35 cellular contexts compared by ENCODE assay signal in genomic region chr11:114618139-114618538, GRCh38. TPM values are rescaled to one million over a fixed set of nuclear protein-coding genes. Genes with fewer than 3 reads are reported as not detected.
"Had no signal": no experiment of that assay in that cellular context is flagged by ENCODE, and none has a peak within 500 bp of the region (broad histone marks: within the 10 kb centered on the region; RNA-seq: fewer than 3 reads in every experiment).

No MANE protein-coding gene starts in this region.

- DNase-seq: activated B cell treated with CpG ODN at 0.5 μM for 24 hours; activated CD4-positive, alpha-beta memory T cell treated with anti-CD3 and anti-CD28 coated beads for 36 hours; activated CD4-positive, alpha-beta T cell treated with anti-CD3 and anti-CD28 coated beads for 4 hours; activated CD4-positive, alpha-beta T cell treated with anti-CD3 and anti-CD28 coated beads, Interleukin-2, amount 50 U/mL, for 1 hour; activated CD4-positive, alpha-beta T cell treated with anti-CD3 and anti-CD28 coated beads, Interleukin-2, amount 50 U/mL, for 4 hours; activated CD4-positive, CD25-positive, alpha-beta regulatory T cell treated with anti-CD3 and anti-CD28 coated beads, Interleukin-2, amount 50 U/mL, for 72 hours; activated CD8-positive, alpha-beta memory T cell treated with anti-CD3 and anti-CD28 coated beads, Interleukin-2, amount 50 U/mL, for 4 hours; activated CD8-positive, alpha-beta T cell treated with anti-CD3 and anti-CD28 coated beads for 36 hours; activated effector memory CD4-positive, alpha-beta T cell treated with anti-CD3 and anti-CD28 coated beads, Interleukin-2, amount 50 U/mL, for 16 hours; activated naive CD4-positive, alpha-beta T cell treated with anti-CD3 and anti-CD28 coated beads, Interleukin-2, amount 10 ng/mL, durations not matched to agents 7 days and 5 days; activated naive CD4-positive, alpha-beta T cell treated with Interleukin-2 at 50 U/mL for 16 hours; activated naive CD8-positive, alpha-beta T cell treated with anti-CD3 and anti-CD28 coated beads, Interleukin-2, amount 10 ng/mL, durations not matched to agents 7 days and 5 days; activated naive CD8-positive, alpha-beta T cell treated with anti-CD3 and anti-CD28 coated beads, Interleukin-2, amount 50 U/mL, for 24 hours; activated T-cell treated with anti-CD3 and anti-CD28 coated beads for 4 hours; activated T-cell treated with anti-CD3 and anti-CD28 coated beads, Interleukin-2, amount 50 U/mL, for 1 hour; activated T-cell treated with anti-CD3 and anti-CD28 coated beads, Interleukin-2, amount 50 U/mL, for 4 hours; activated T-cell treated with anti-CD3 and anti-CD28 coated beads, Interleukin-2, amount 50 U/mL, for 72 hours; amygdala; anterior cingulate cortex; caudate nucleus; cerebellar nuclear complex; T-helper 2 cell; T-helper 9 cell had no signal

- H3K9me3 ChIP-seq: ascending aorta, colonic mucosa had no signal

- ATAC-seq: activated CD8-positive, alpha-beta T cell treated with anti-CD3 and anti-CD28 coated beads for 36 hours; activated naive CD8-positive, alpha-beta T cell treated with anti-CD3 and anti-CD28 coated beads, Interleukin-2, amount 50 U/mL, for 24 hours; activated T-cell treated with anti-CD3 and anti-CD28 coated beads, Interleukin-2, amount 50 U/mL, for 4 hours; activated T-cell treated with anti-CD3 and anti-CD28 coated beads, Interleukin-2, amount 50 U/mL, for 72 hours; activated T-helper 17 cell treated with anti-CD3 and anti-CD28 coated beads, Interleukin-2, amount 50 U/mL, for 72 hours had no signal

- H3K27ac ChIP-seq: ascending aorta, cardiac muscle cell, colonic mucosa, VCaP had no signal

- H3K4me3 ChIP-seq: ascending aorta, cardiac muscle cell, colonic mucosa had no signal

- H3K36me3 ChIP-seq: ascending aorta, cardiac muscle cell, colonic mucosa had no signal

- FAIRE-seq: bronchial epithelial cell, TTC549 had no signal

- H3K27me3 ChIP-seq: ascending aorta, cardiac muscle cell, colonic mucosa had no signal

- H3K4me1 ChIP-seq: ascending aorta, colonic mucosa had no signal

RNA-seq across cellular contexts. Expression of gene NXPE4, which starts 22.6 kb away (rescaled TPM):
- total RNA-seq: activated B cell treated with CpG ODN at 0.5 μM for 24 hours; activated CD4-positive, alpha-beta memory T cell treated with anti-CD3 and anti-CD28 coated beads for 36 hours; activated CD4-positive, alpha-beta T cell treated with anti-CD3 and anti-CD28 coated beads, Interleukin-2, amount 10 ng/mL, durations not matched to agents 24 days and 14 days; activated CD8-positive, alpha-beta memory T cell treated with anti-CD3 and anti-CD28 coated beads for 36 hours; activated CD8-positive, alpha-beta T cell treated with anti-CD3 and anti-CD28 coated beads for 36 hours; activated naive CD8-positive, alpha-beta T cell treated with anti-CD3 and anti-CD28 coated beads, Interleukin-2, amount 10 ng/mL, durations not matched to agents 7 days and 5 days; activated T-cell treated with anti-CD3 and anti-CD28 coated beads, Interleukin-2, amount 50 U/mL, for 4 hours; activated T-cell treated with anti-CD3 and anti-CD28 coated beads, Interleukin-2, amount 50 U/mL, for 72 hours; activated T-helper 1 cell treated with anti-CD3 and anti-CD28 coated beads, Interleukin-12 subunit alpha, Interleukin-12 subunit beta, Interleukin-2, Interleukin-4 antibody, amounts not matched to agents 30 ng/mL and 10 ng/mL and 1 ng/mL, durations not matched to agents 14 hours and 24 hours and 36 hours; activated T-helper 17 cell treated with anti-CD3 and anti-CD28 coated beads, Interleukin-2, amount 50 U/mL, for 72 hours; ascending aorta; bronchial epithelial cell; cardiac muscle cell; chondrocyte had no signal
- polyA plus RNA-seq: cardiac muscle cell had no signal

RNA-seq across cellular contexts. Expression of gene NXPE1, which starts 58.5 kb away (rescaled TPM):
- total RNA-seq: activated B cell treated with CpG ODN at 0.5 μM for 24 hours; activated CD4-positive, alpha-beta memory T cell treated with anti-CD3 and anti-CD28 coated beads for 36 hours; activated CD4-positive, alpha-beta T cell treated with anti-CD3 and anti-CD28 coated beads, Interleukin-2, amount 10 ng/mL, durations not matched to agents 24 days and 14 days; activated CD8-positive, alpha-beta memory T cell treated with anti-CD3 and anti-CD28 coated beads for 36 hours; activated CD8-positive, alpha-beta T cell treated with anti-CD3 and anti-CD28 coated beads for 36 hours; activated naive CD8-positive, alpha-beta T cell treated with anti-CD3 and anti-CD28 coated beads, Interleukin-2, amount 10 ng/mL, durations not matched to agents 7 days and 5 days; activated T-cell treated with anti-CD3 and anti-CD28 coated beads, Interleukin-2, amount 50 U/mL, for 4 hours; activated T-cell treated with anti-CD3 and anti-CD28 coated beads, Interleukin-2, amount 50 U/mL, for 72 hours; activated T-helper 1 cell treated with anti-CD3 and anti-CD28 coated beads, Interleukin-12 subunit alpha, Interleukin-12 subunit beta, Interleukin-2, Interleukin-4 antibody, amounts not matched to agents 30 ng/mL and 10 ng/mL and 1 ng/mL, durations not matched to agents 14 hours and 24 hours and 36 hours; activated T-helper 17 cell treated with anti-CD3 and anti-CD28 coated beads, Interleukin-2, amount 50 U/mL, for 72 hours; ascending aorta; bronchial epithelial cell; cardiac muscle cell; chondrocyte had no signal
- polyA plus RNA-seq: adipose tissue, cardiac muscle cell had no signal
